In the genomic region with DNA sequence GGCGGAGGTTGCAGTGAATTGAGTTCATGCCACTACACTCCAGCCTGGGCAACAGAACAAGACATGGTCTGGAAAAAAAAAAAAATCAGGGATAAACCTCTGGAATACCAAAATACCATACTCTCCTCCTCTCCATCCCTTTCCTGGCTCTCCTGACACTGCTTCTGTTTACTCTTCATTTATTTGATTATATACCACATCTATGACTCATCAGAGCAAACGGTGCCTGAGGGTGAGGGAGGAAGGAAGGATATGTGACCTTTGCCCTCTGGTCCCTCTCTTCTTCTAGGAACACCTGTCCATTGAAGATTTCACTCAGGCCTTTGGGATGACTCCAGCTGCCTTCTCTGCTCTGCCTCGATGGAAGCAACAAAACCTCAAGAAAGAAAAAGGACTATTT, we compare ENCODE assay signal across 14 cellular contexts. TPM values are rescaled to one million over a fixed set of nuclear protein-coding genes. Genes with fewer than 3 reads are reported as not detected.
DNase-seq lines count a peak whose midpoint lies in the region; ATAC-seq and TF ChIP-seq lines count a peak whose summit lies in the region.
"Had no signal": no experiment of that assay in that cellular context is flagged by ENCODE, and none has a peak within 500 bp of the region (broad histone marks: within the 10 kb centered on the region; RNA-seq: fewer than 3 reads in every experiment).

No MANE protein-coding gene starts in this region.

- intact Hi-C loops in mammary epithelial cell (cut with micrococcal nuclease), result no loop called here
- intact Hi-C loops in mucosa of descending colon (cut with DNase I, micrococcal nuclease), result no loop called here
- intact Hi-C loops in psoas muscle (cut with DNase I), result no loop called here

- TF ChIP-seq CTCF in mammary epithelial cell (conservative IDR thresholded peaks at IDR 0.05 in 1 of 2, IDR thresholded peaks at IDR 0.05 in 1 of 2; ENCODE audit: extremely low read depth in 1 of 2, insufficient read depth in 1 of 2, low read depth in 1 of 2, low read length in 2 of 2) (no peak), mucosa of descending colon (IDR thresholded peaks at IDR 0.05) (no peak), psoas muscle (IDR thresholded peaks at IDR 0.05) (no peak)

- CTCF ChIA-PET in mammary epithelial cell (lab: Charles Lee; ENCODE audit: low non-redundant PET), result no interaction called here

- in situ Hi-C loops in mammary epithelial cell (cut with MboI; ENCODE audit: low sequenced_read_pairs in 2 of 2), result no loop called here

- H3K4me2 ChIP-seq in mammary epithelial cell (ENCODE audit: insufficient read depth, low read depth, low read length), result no peak overlapping the region

- no peaks in the 10 kb centered on the region for H3K79me2 ChIP-seq in mammary epithelial cell (ENCODE audit: insufficient read depth, low read length)

- dilution Hi-C loops in mammary epithelial cell (cut with HindIII; ENCODE audit: low sequenced_read_pairs), result no loop called here

- H4K20me1 ChIP-seq in mammary epithelial cell (ENCODE audit: insufficient read depth, low read length), result no peaks in the 10 kb centered on the region

- ATAC-seq in mucosa of descending colon, result peak; percentile 79
- ATAC-seq in HG03159 (IDR thresholded peaks at IDR 0.05; ENCODE audit: unreplicated experiment), result no peak
- ATAC-seq in psoas muscle, result no peak

- H3K9me3 ChIP-seq in mammary epithelial cell (replicated peaks; ENCODE audit: insufficient read depth, low read length) (no peaks in the 10 kb centered on the region), mucosa of descending colon (no peaks in the 10 kb centered on the region), psoas muscle (no peaks in the 10 kb centered on the region)

- no peaks in the 10 kb centered on the region for H3K27me3 ChIP-seq in mammary epithelial cell (ENCODE audit: insufficient read depth, low read length)
- H3K27me3 ChIP-seq in psoas muscle (ENCODE audit: insufficient read depth in 3 of 3, low read length in 2 of 3), result no peaks in the 10 kb centered on the region

- H2AFZ ChIP-seq in mammary epithelial cell (ENCODE audit: low read depth, low read length), result no peak overlapping the region

- H3K27ac ChIP-seq in mammary epithelial cell (ENCODE audit: insufficient read depth, low read depth, low read length), result no peak overlapping the region
- H3K27ac ChIP-seq in psoas muscle, result no peak overlapping the region
- H3K27ac ChIP-seq: SK-N-MC had no signal

- peaks cover 2% of the 10 kb centered on the region for H3K36me3 ChIP-seq in mammary epithelial cell (ENCODE audit: insufficient read depth, low read length)
- no peaks in the 10 kb centered on the region for H3K36me3 ChIP-seq in mucosa of descending colon (ENCODE audit: low read depth)
- peaks cover 0 to 42% of the 10 kb centered on the region in 2 donors for H3K36me3 ChIP-seq in psoas muscle (ENCODE audit: insufficient read depth in 1 of 2, low read depth in 1 of 2)

- H3K4me1 ChIP-seq in mammary epithelial cell (ENCODE audit: insufficient read depth, low read length) (peaks cover 16% of the 10 kb centered on the region), mucosa of descending colon (ENCODE audit: low read depth) (peaks cover 23% of the 10 kb centered on the region), psoas muscle (no peaks in the 10 kb centered on the region)

- no peak overlapping the region for H3K9ac ChIP-seq in mammary epithelial cell (ENCODE audit: insufficient read depth, low read length)

- no TSS peak for BruUV-seq in mammary epithelial cell (replicated peaks; lab: Mats Ljungman, UMichigan)

- H3K4me3 ChIP-seq in mammary epithelial cell (replicated peaks in 1 of 3; ENCODE audit: insufficient read depth in 1 of 3, low read depth in 2 of 3, low read length in 3 of 3) (no peak overlapping the region), mucosa of descending colon (no peak overlapping the region), psoas muscle (no peak overlapping the region)
- H3K4me3 ChIP-seq: SK-N-MC had no signal

- 48% methylated on average over 3 of the region's 3 CpGs for WGBS in mammary epithelial cell (ENCODE audit: low coverage, missing lambda C conversion rate)
- WGBS in psoas muscle, 3 donors, result 55 to 63% (median 59%) methylated on average over 3 of the region's 3 CpGs

- DNase-seq in EH (ENCODE audit: low read depth) (peak; percentile 60), LoVo (ENCODE audit: low spot score) (peak; percentile 85), mammary epithelial cell (peak; percentile 45), mucosa of descending colon (peak in 1 of 3 donors; percentile 53), NCI-H2107 (lab: John Stamatoyannopoulos, UW) (no peak), psoas muscle (no peak)
- DNase-seq in effector CD4-positive, alpha-beta T cell, result no peak
- DNase-seq: activated CD4-positive, alpha-beta T cell treated with anti-CD3 and anti-CD28 coated beads, Interleukin-2, amount 10 ng/mL, durations not matched to agents 7 days and 5 days; hippocampal formation; NCI-H526 had no signal

RNA-seq across cellular contexts. Expression of a gene that starts 30.0 kb away (rescaled TPM):
- not detected for total RNA-seq in mammary epithelial cell
- polyA plus RNA-seq in mammary epithelial cell, result 0.01 TPM
- polyA minus RNA-seq in mammary epithelial cell, result not detected
- total RNA-seq in mucosa of descending colon, result 100 to 1,000 TPM; 194 to 550 (median 341) TPM
- not detected for total RNA-seq in psoas muscle
- polyA plus RNA-seq in psoas muscle, result under 1 TPM; 0.08 to 0.10 (median 0.10) TPM
- total RNA-seq: G401, skeletal muscle tissue had no signal

RNA-seq across cellular contexts. Expression of a gene that starts 49.3 kb away (rescaled TPM):
- total RNA-seq in mammary epithelial cell (10 to 100 TPM; 27.0 to 58.0 TPM), mucosa of descending colon (100 to 1,000 TPM; 142 to 221 (median 165) TPM), psoas muscle (10 to 100 TPM; 57.2 to 73.0 (median 63.9) TPM)
- polyA plus RNA-seq in mammary epithelial cell (79.1 TPM), psoas muscle (10 to 100 TPM; 55.6 to 62.9 (median 57.4) TPM)
- polyA minus RNA-seq in mammary epithelial cell, result 123 TPM

Comparison
In these comparisons a context has a peak if more than half of its experiments do, and no peak if none do; other contexts are left out.
1. DNase-seq: peak in EH (single experiment), LoVo (single experiment) and mammary epithelial cell (single experiment); none in effector CD4-positive, alpha-beta T cell (single experiment), NCI-H2107 (single experiment) and psoas muscle (0 of 2).
2. RNA of a gene that starts 30.0 kb away (total RNA-seq): 194 to 550 TPM in mucosa of descending colon; not detected in mammary epithelial cell and not detected in psoas muscle; every median in the first group is over 100 times any median in the second.